In genomic region chr9:111975709-111976108, GRCh38 we compare ENCODE assay signal across 7 cellular contexts.
A peak's percentile ranks its signal among the peaks of the same experiment; 100 is the strongest.
DNase-seq lines count a peak whose midpoint lies in the region; ATAC-seq and TF ChIP-seq lines count a peak whose summit lies in the region.

No MANE protein-coding gene starts in this region.

- intact Hi-C loops in activated B cell treated with CpG ODN at 0.5 μM for 24 hours (cut with micrococcal nuclease), result loop anchor here (2.0 to 5.0 kb wide), 2 partner anchors 148 to 215 kb away; no protein-coding TSS in a partner anchor

- CTCF ChIA-PET in activated B cell treated with CpG ODN at 0.5 μM for 24 hours (lab: Charles Lee), result interaction anchor here (0.7 to 2.4 kb wide), 4 partner anchors 9 to 217 kb away, joined by 3 to 7 read pairs (median 3); no protein-coding TSS in a partner anchor

- POLR2A ChIA-PET in activated B cell treated with CpG ODN at 0.5 μM for 24 hours (lab: Charles Lee), result interaction anchor here (0.7 to 1.8 kb wide), 5 partner anchors 10 to 404 kb away, joined by 4 to 10 read pairs (median 6); partner anchors contain the start of gene HSDL2

- no peaks in the 10 kb centered on the region for H3K36me3 Mint-ChIP-seq in activated B cell treated with CpG ODN at 0.5 μM for 24 hours (ENCODE audit: low read depth)

- no peak overlapping the region for H3K4me3 ChIP-seq in NB4 (ENCODE audit: low read depth, low read length)

- no peak overlapping the region for H3K27ac Mint-ChIP-seq in activated B cell treated with CpG ODN at 0.5 μM for 24 hours

- peaks cover 35% of the 10 kb centered on the region for H3K4me1 Mint-ChIP-seq in activated B cell treated with CpG ODN at 0.5 μM for 24 hours

- H3K4me3 Mint-ChIP-seq in activated B cell treated with CpG ODN at 0.5 μM for 24 hours, result no peak overlapping the region

- TF ChIP-seq CTCF in GM13977 (IDR thresholded peaks at IDR 0.05; ENCODE audit: extremely low read depth, insufficient read depth, missing control alignments) (peak; percentile 61), NB4 (IDR thresholded peaks at IDR 0.05; ENCODE audit: low read depth, low read length) (peak; percentile 1), activated B cell treated with CpG ODN at 0.5 μM for 24 hours (IDR thresholded peaks at IDR 0.05) (no peak)

- H3K27me3 Mint-ChIP-seq in activated B cell treated with CpG ODN at 0.5 μM for 24 hours, result no peaks in the 10 kb centered on the region

- ATAC-seq in activated B cell treated with CpG ODN at 0.5 μM for 24 hours (ENCODE audit: low read depth), result peak; percentile 69

- no peak for DNase-seq in GM13977 (ENCODE audit: low spot score)
- peak; percentile 40 for DNase-seq in NB4 (ENCODE audit: low read depth)
- DNase-seq in activated B cell treated with CpG ODN at 0.5 μM for 24 hours, result no peak
- DNase-seq in mucosa of gallbladder (ENCODE audit: low spot score), result peak; percentile 31
- no peak for DNase-seq in NCI-H187 (lab: John Stamatoyannopoulos, UW)
- no peak for DNase-seq in AG20443 (ENCODE audit: low spot score)
- no peak for DNase-seq in HuH-7.5 (ENCODE audit: low spot score)

- no peaks in the 10 kb centered on the region for H3K9me3 Mint-ChIP-seq in activated B cell treated with CpG ODN at 0.5 μM for 24 hours

- in situ Hi-C loops in GM13977 (cut with MboI; ENCODE audit: low pct_unique_long_range_greater_than_20kb, low sequenced_read_pairs, unreplicated experiment), result no loop called here

- no peak for TF ChIP-seq POLR2A in NB4 (IDR thresholded peaks at IDR 0.05; ENCODE audit: extremely low read depth, insufficient read length)

Comparison
In these comparisons a context has a peak if more than half of its experiments do, and no peak if none do; other contexts are left out.
1. DNase-seq: peak in NB4 (single experiment) and mucosa of gallbladder (single experiment); none in GM13977 (single experiment), activated B cell treated with CpG ODN at 0.5 μM for 24 hours (single experiment), NCI-H187 (0 of 2), AG20443 (single experiment) and HuH-7.5 (single experiment).